Comparison of ENCODE assay signal across 11 cellular contexts in the genomic region with DNA sequence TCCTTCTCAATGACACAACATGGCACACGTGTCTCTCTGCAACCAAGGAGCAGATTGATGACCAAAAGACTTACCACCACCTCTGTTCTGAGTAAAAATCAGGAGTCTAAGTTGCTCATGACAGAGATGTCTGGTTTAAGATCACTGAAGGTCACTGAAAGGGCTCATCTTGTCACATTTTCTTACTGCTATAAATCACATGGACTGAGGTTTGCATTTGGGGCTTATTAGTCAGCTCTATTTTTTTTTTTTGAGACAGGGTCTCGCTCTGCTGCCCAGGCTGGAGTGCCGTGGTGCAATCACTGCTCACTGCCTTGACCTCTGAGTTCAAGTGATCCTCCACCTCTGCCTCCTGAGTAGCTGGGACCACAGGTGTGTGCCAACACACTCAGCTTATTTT. TPM values are rescaled to one million over a fixed set of nuclear protein-coding genes. Genes with fewer than 3 reads are reported as not detected.
DNase-seq lines count a peak whose midpoint lies in the region; ATAC-seq and TF ChIP-seq lines count a peak whose summit lies in the region.
"Had no signal": no experiment of that assay in that cellular context is flagged by ENCODE, and none has a peak within 500 bp of the region (broad histone marks: within the 10 kb centered on the region; RNA-seq: fewer than 3 reads in every experiment).

No MANE protein-coding gene starts in this region.

- no peak for ATAC-seq in activated T-cell treated with anti-CD3 and anti-CD28 coated beads, Interleukin-2, amount 50 U/mL, for 4 hours
- peak; percentile 42 for ATAC-seq in stimulated activated naive CD8-positive, alpha-beta T cell treated with anti-CD3 and anti-CD28 coated beads, Interleukin-15, Interleukin-2, amounts not matched to agents 100 U/mL and 50 U/mL, for 24 hours
- no peak for ATAC-seq in HG02610 (IDR thresholded peaks at IDR 0.05; ENCODE audit: unreplicated experiment)
- ATAC-seq: WTC11 had no signal

- H3K4me2 ChIP-seq in neuronal stem cell (ENCODE audit: insufficient read depth, low read length, poor library complexity, severe bottlenecking), result no peak overlapping the region

- H3K27ac ChIP-seq in neuronal stem cell (replicated peaks; ENCODE audit: low read length), result no peak overlapping the region

- POLR2A ChIA-PET in activated CD4-positive, alpha-beta memory T cell treated with anti-CD3 and anti-CD28 coated beads for 36 hours (lab: Charles Lee), result interaction anchor here (0.6 to 1.6 kb wide), 4 partner anchors 9 to 271 kb away, joined by 3 to 6 read pairs (median 4); partner anchors contain the start of gene CLK1

- peaks cover 74% of the 10 kb centered on the region for H3K36me3 Mint-ChIP-seq in activated T-cell treated with anti-CD3 and anti-CD28 coated beads, Interleukin-2, amount 50 U/mL, for 4 hours (ENCODE audit: insufficient read depth)
- H3K36me3 Mint-ChIP-seq in activated CD4-positive, alpha-beta memory T cell treated with anti-CD3 and anti-CD28 coated beads for 36 hours, result peaks cover 91% of the 10 kb centered on the region

- H3K4me3 Mint-ChIP-seq in activated T-cell treated with anti-CD3 and anti-CD28 coated beads, Interleukin-2, amount 50 U/mL, for 4 hours, result peak overlapping the region; percentile 72
- peak overlapping the region; percentile 54 for H3K4me3 Mint-ChIP-seq in activated CD4-positive, alpha-beta memory T cell treated with anti-CD3 and anti-CD28 coated beads for 36 hours
- H3K4me3 Mint-ChIP-seq: WTC11 had no signal

- H2BK120ac ChIP-seq in neuronal stem cell (ENCODE audit: low read depth, low read length), result no peak overlapping the region

- H3K14ac ChIP-seq in neuronal stem cell (ENCODE audit: low read length), result no peak overlapping the region

- no peak overlapping the region for H2AFZ ChIP-seq in neuronal stem cell (ENCODE audit: low read length)

- H3K27me3 ChIP-seq in neuronal stem cell (ENCODE audit: control insufficient read depth in 3 of 3, insufficient read depth in 3 of 3, low read depth in 1 of 3, low read length in 3 of 3), result peaks cover 0 to 4% (median 0%) of the 10 kb centered on the region in 3 experiments
- no peaks in the 10 kb centered on the region for H3K27me3 ChIP-seq in H7 (ENCODE audit: control insufficient read depth, insufficient read depth, low read length)

- TF ChIP-seq CTCF in fibroblast of villous mesenchyme (IDR thresholded peaks at IDR 0.05; ENCODE audit: insufficient read depth, low read depth, low read length), result no peak

- peaks cover 0 to 2% of the 10 kb centered on the region in 2 donors for H3K4me1 ChIP-seq in neuronal stem cell (ENCODE audit: control insufficient read depth in 2 of 2, insufficient read depth in 1 of 2, low read depth in 1 of 2, low read length in 2 of 2)

- no peak overlapping the region for H2BK12ac ChIP-seq in neuronal stem cell (ENCODE audit: low read length)

- no CpG with 5 or more reads among the region's 3 CpGs for WGBS in neuronal stem cell (ENCODE audit: extremely low coverage in 2 of 2, insufficient read length in 2 of 2, insufficient replicate concordance in 1 of 2), 2 donors

- no peaks in the 10 kb centered on the region for H3K27me3 Mint-ChIP-seq in activated T-cell treated with anti-CD3 and anti-CD28 coated beads, Interleukin-2, amount 50 U/mL, for 4 hours (ENCODE audit: low read depth)
- no peaks in the 10 kb centered on the region for H3K27me3 Mint-ChIP-seq in activated CD4-positive, alpha-beta memory T cell treated with anti-CD3 and anti-CD28 coated beads for 36 hours

- no peak overlapping the region for H4K91ac ChIP-seq in neuronal stem cell (ENCODE audit: low read depth, low read length, poor library complexity)

- CTCF ChIA-PET in activated CD4-positive, alpha-beta memory T cell treated with anti-CD3 and anti-CD28 coated beads for 36 hours (lab: Charles Lee), result interaction anchor here (1.2 to 1.9 kb wide), 4 partner anchors 17 to 66 kb away, joined by 3 to 5 read pairs (median 4); no protein-coding TSS in a partner anchor

- H3K9me3 ChIP-seq in neuronal stem cell (replicated peaks in 1 of 2; ENCODE audit: control insufficient read depth in 2 of 2, insufficient read depth in 1 of 2, low read depth in 1 of 2, low read length in 2 of 2), result no peaks in the 10 kb centered on the region

- H3K27ac Mint-ChIP-seq in activated CD4-positive, alpha-beta memory T cell treated with anti-CD3 and anti-CD28 coated beads for 36 hours, result peak overlapping the region; percentile 89
- H3K27ac Mint-ChIP-seq: WTC11 had no signal

- no peak overlapping the region for H3K4me3 ChIP-seq in fibroblast of villous mesenchyme (ENCODE audit: low read depth, low read length)
- no peak overlapping the region for H3K4me3 ChIP-seq in neuronal stem cell (ENCODE audit: low read length in 2 of 2)
- H3K4me3 ChIP-seq in H7 (ENCODE audit: insufficient read depth, low read depth, low read length), result no peak overlapping the region

- H3K36me3 ChIP-seq in neuronal stem cell (replicated peaks in 1 of 2; ENCODE audit: control insufficient read depth in 2 of 2, insufficient read depth in 2 of 2, low read length in 2 of 2) (peaks cover 3 to 8% of the 10 kb centered on the region in 2 donors), H7 (replicated peaks; ENCODE audit: control insufficient read depth, insufficient read depth, low read length) (no peaks in the 10 kb centered on the region)

- no peaks in the 10 kb centered on the region for H3K9me3 Mint-ChIP-seq in activated T-cell treated with anti-CD3 and anti-CD28 coated beads, Interleukin-2, amount 50 U/mL, for 4 hours
- H3K9me3 Mint-ChIP-seq in activated CD4-positive, alpha-beta memory T cell treated with anti-CD3 and anti-CD28 coated beads for 36 hours, result no peaks in the 10 kb centered on the region
- H3K9me3 Mint-ChIP-seq: WTC11 had no signal

- H3K9ac ChIP-seq in neuronal stem cell (ENCODE audit: low read depth, low read length, poor library complexity), result no peak overlapping the region

- no peak overlapping the region for H2AK5ac ChIP-seq in neuronal stem cell (ENCODE audit: low read depth, low read length)

- DNase-seq in activated T-cell treated with anti-CD3 and anti-CD28 coated beads, Interleukin-2, amount 50 U/mL, for 4 hours, result no peak
- no peak for DNase-seq in activated T-cell treated with anti-CD3 and anti-CD28 coated beads, Interleukin-2, amount 50 U/mL, for 1 hour
- no peak for DNase-seq in activated CD4-positive, alpha-beta memory T cell treated with anti-CD3 and anti-CD28 coated beads for 36 hours
- peak; percentile 55 for DNase-seq in fibroblast of villous mesenchyme (ENCODE audit: low read depth)
- DNase-seq in stimulated activated naive CD8-positive, alpha-beta T cell treated with anti-CD3 and anti-CD28 coated beads, Interleukin-15, Interleukin-2, amounts not matched to agents 100 U/mL and 50 U/mL, for 24 hours, result no peak
- no peak for DNase-seq in neuronal stem cell (ENCODE audit: low spot score)
- no peak for DNase-seq in H7
- DNase-seq: NCI-H446, SHP77 treated with DMSO at 0.1 percent for 48 hours had no signal

- H3K4me1 Mint-ChIP-seq in activated T-cell treated with anti-CD3 and anti-CD28 coated beads, Interleukin-2, amount 50 U/mL, for 4 hours (ENCODE audit: low read depth), result peaks cover 52% of the 10 kb centered on the region
- peaks cover 65% of the 10 kb centered on the region for H3K4me1 Mint-ChIP-seq in activated CD4-positive, alpha-beta memory T cell treated with anti-CD3 and anti-CD28 coated beads for 36 hours (ENCODE audit: low read depth)

- H4K8ac ChIP-seq in neuronal stem cell (ENCODE audit: low read depth, low read length), result no peak overlapping the region

- H3K18ac ChIP-seq in neuronal stem cell (ENCODE audit: low read length), result no peak overlapping the region

- H2BK5ac ChIP-seq in neuronal stem cell (ENCODE audit: low read length), result no peak overlapping the region

- no peaks in the 10 kb centered on the region for H3K79me1 ChIP-seq in neuronal stem cell (ENCODE audit: low read depth, low read length)

- intact Hi-C loops in activated CD4-positive, alpha-beta memory T cell treated with anti-CD3 and anti-CD28 coated beads for 36 hours (cut with micrococcal nuclease), result no loop called here

- no peak overlapping the region for H3K4ac ChIP-seq in neuronal stem cell (ENCODE audit: low read length)

- no peak overlapping the region for H3K23ac ChIP-seq in neuronal stem cell (ENCODE audit: low read depth, low read length, poor library complexity)

- H2BK15ac ChIP-seq in neuronal stem cell (ENCODE audit: low read length), result no peak overlapping the region

RNA-seq across cellular contexts. Expression of gene CFLAR, which starts 19.4 kb away (rescaled TPM):
- 100 to 1,000 TPM; 279 to 340 (median 291) TPM for total RNA-seq in activated T-cell treated with anti-CD3 and anti-CD28 coated beads, Interleukin-2, amount 50 U/mL, for 4 hours
- total RNA-seq in activated CD4-positive, alpha-beta memory T cell treated with anti-CD3 and anti-CD28 coated beads for 36 hours, result 100 to 1,000 TPM; 325 to 343 TPM
- total RNA-seq in fibroblast of villous mesenchyme, result 65.1 and 143 TPM in 2 replicates
- 3.8 TPM for polyA plus RNA-seq in neuronal stem cell (2013, experiment 1 of 2)
- 4.0 TPM for polyA plus RNA-seq in neuronal stem cell (2013, experiment 2 of 2)
- 9.0 and 18.3 TPM in 2 replicates for total RNA-seq in H7 (2014; rRNA removed; shearing (Covaris generic))

RNA-seq across cellular contexts. Expression of gene CASP10, which starts 47.5 kb away (rescaled TPM):
- 1 to 10 TPM; 3.4 to 4.8 (median 4.4) TPM for total RNA-seq in activated T-cell treated with anti-CD3 and anti-CD28 coated beads, Interleukin-2, amount 50 U/mL, for 4 hours
- total RNA-seq in activated CD4-positive, alpha-beta memory T cell treated with anti-CD3 and anti-CD28 coated beads for 36 hours, result 10 to 100 TPM; 15.9 to 16.7 TPM
- total RNA-seq in fibroblast of villous mesenchyme, result 5.2 and 5.6 TPM in 2 replicates
- 0.10 TPM for polyA plus RNA-seq in neuronal stem cell (2013, experiment 1 of 2)
- polyA plus RNA-seq in neuronal stem cell (2013, experiment 2 of 2), result 0.17 TPM
- total RNA-seq in H7 (2014; rRNA removed; shearing (Covaris generic)), result 5.1 and 5.4 TPM in 2 replicates
